ENCODE assay signal across 9 cellular contexts in genomic region chr5:152505442-152506042, GRCh38.
A peak's percentile ranks its signal among the peaks of the same experiment; 100 is the strongest.
DNase-seq lines count a peak whose midpoint lies in the region; ATAC-seq and TF ChIP-seq lines count a peak whose summit lies in the region.
"Had no signal": no experiment of that assay in that cellular context is flagged by ENCODE, and none has a peak within 500 bp of the region (broad histone marks: within the 10 kb centered on the region; RNA-seq: fewer than 3 reads in every experiment).

No MANE protein-coding gene starts in this region.

- H3K4me3 Mint-ChIP-seq in Calu3 (ENCODE audit: low read depth, unreplicated experiment), result no peak overlapping the region
- H3K4me3 Mint-ChIP-seq: activated naive CD8-positive, alpha-beta T cell had no signal

- H3K4me3 ChIP-seq in fibroblast of the aortic adventitia (ENCODE audit: low read depth, low read length), result no peak overlapping the region

- H3K36me3 Mint-ChIP-seq in Calu3 (ENCODE audit: insufficient read depth, unreplicated experiment), result peaks cover 8% of the 10 kb centered on the region
- H3K36me3 Mint-ChIP-seq: activated naive CD8-positive, alpha-beta T cell had no signal

- CTCF ChIA-PET in Calu3 (lab: Charles Lee), result interaction anchor here (0.7 to 1.7 kb wide), 6 partner anchors 74 to 680 kb away, joined by 3 to 10 read pairs (median 8); no protein-coding TSS in a partner anchor

- DNase-seq in Calu3, result peak; percentile 73
- peak; percentile 71 for DNase-seq in NCI-H2196 (lab: John Stamatoyannopoulos, UW; ENCODE audit: unreplicated experiment)
- DNase-seq in activated CD4-positive, alpha-beta T cell treated with anti-CD3 and anti-CD28 coated beads for 48 hours, result peak; percentile 56
- DNase-seq in fibroblast of the aortic adventitia (ENCODE audit: low read depth), result peak; percentile 45
- DNase-seq in nucleus accumbens (lab: John Stamatoyannopoulos, UW), result peak in 49 of 56 donors; percentile 4 to 83 (median 49)
- no peak for DNase-seq in hepatic stellate cell (ENCODE audit: low spot score)

- H3K9me3 Mint-ChIP-seq in Calu3 (ENCODE audit: low read depth, unreplicated experiment), result no peaks in the 10 kb centered on the region

- no peaks in the 10 kb centered on the region for H3K27me3 Mint-ChIP-seq in Calu3 (ENCODE audit: unreplicated experiment)

- intact Hi-C loops in Calu3 (cut with micrococcal nuclease; ENCODE audit: unreplicated experiment), result loop anchor here (1.0 to 5.0 kb wide), 3 partner anchors 126 to 680 kb away; no protein-coding TSS in a partner anchor

- ATAC-seq in GM19043 (IDR thresholded peaks at IDR 0.05; ENCODE audit: low read depth, unreplicated experiment) (peak; percentile 87), HG03108 (IDR thresholded peaks at IDR 0.05; ENCODE audit: unreplicated experiment) (peak; percentile 73)

- no TSS peak for BruUV-seq in Calu3 (replicated peaks; lab: Mats Ljungman, UMichigan)

- peaks cover 48% of the 10 kb centered on the region for H3K4me1 Mint-ChIP-seq in Calu3 (ENCODE audit: low read depth, unreplicated experiment)

- no peak overlapping the region for H3K27ac Mint-ChIP-seq in Calu3 (ENCODE audit: unreplicated experiment)
- H3K27ac Mint-ChIP-seq: activated naive CD8-positive, alpha-beta T cell had no signal

- peak; percentile 79 for TF ChIP-seq CTCF in Calu3 (IDR thresholded peaks at IDR 0.05; ENCODE audit: unreplicated experiment)
- peak; percentile 45 for TF ChIP-seq CTCF in fibroblast of the aortic adventitia (IDR thresholded peaks at IDR 0.05; ENCODE audit: insufficient read depth, low read length)
